Comparison of ENCODE assay signal across 27 cellular contexts in the genomic region with DNA sequence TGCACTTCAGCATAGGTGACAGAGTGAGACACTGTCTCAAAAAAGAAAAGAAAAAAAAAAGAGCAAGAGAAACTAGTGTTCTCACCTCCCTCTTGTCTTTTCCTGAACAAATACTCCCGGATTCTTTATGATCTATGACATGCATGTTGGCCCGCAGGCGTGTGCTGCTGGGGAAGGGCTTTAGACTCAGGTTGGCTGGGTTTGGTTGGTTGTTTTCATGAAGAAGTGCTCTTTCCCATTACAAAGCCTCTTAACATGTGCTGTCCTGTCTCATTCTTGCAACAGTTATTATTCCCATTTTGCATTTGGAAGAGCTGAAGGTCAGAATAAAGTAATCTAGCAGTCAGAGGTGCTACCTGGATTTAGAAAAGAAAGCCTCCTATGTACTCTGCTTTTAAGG.
"Had no signal": no experiment of that assay in that cellular context is flagged by ENCODE, and none has a peak within 500 bp of the region (broad histone marks: within the 10 kb centered on the region; RNA-seq: fewer than 3 reads in every experiment).

No MANE protein-coding gene starts in this region.

- H3K4me3 ChIP-seq: left lung, lower lobe of right lung, ovary, prostate gland, sigmoid colon, spleen, suprapubic skin, thoracic aorta, tibial artery, upper lobe of right lung had no signal

- H3K36me3 Mint-ChIP-seq: naive B cell; natural killer cell; stimulated activated effector memory CD8-positive, alpha-beta T cell treated with anti-CD3 and anti-CD28 coated beads, Interleukin-12 subunit alpha, Interleukin-12 subunit beta, amount 100 ng/mL, for 72 hours had no signal

- H3K27ac Mint-ChIP-seq: naive B cell; natural killer cell; stimulated activated effector memory CD8-positive, alpha-beta T cell treated with anti-CD3 and anti-CD28 coated beads, Interleukin-12 subunit alpha, Interleukin-12 subunit beta, amount 100 ng/mL, for 72 hours; stimulated activated naive CD8-positive, alpha-beta T cell treated with anti-CD3 and anti-CD28 coated beads, Interleukin-15, Interleukin-2, amounts not matched to agents 100 ng/mL and 50 ng/mL, for 24 hours had no signal

- H3K4me1 Mint-ChIP-seq: naive B cell; natural killer cell; stimulated activated effector memory CD8-positive, alpha-beta T cell treated with anti-CD3 and anti-CD28 coated beads, Interleukin-12 subunit alpha, Interleukin-12 subunit beta, amount 100 ng/mL, for 72 hours had no signal

- H3K4me3 Mint-ChIP-seq: naive B cell; natural killer cell; stimulated activated effector memory CD8-positive, alpha-beta T cell treated with anti-CD3 and anti-CD28 coated beads, Interleukin-12 subunit alpha, Interleukin-12 subunit beta, amount 100 ng/mL, for 72 hours; stimulated activated naive CD8-positive, alpha-beta T cell treated with anti-CD3 and anti-CD28 coated beads, Interleukin-15, Interleukin-2, amounts not matched to agents 100 ng/mL and 50 ng/mL, for 24 hours had no signal

- ATAC-seq: left colon; left lung; lower lobe of right lung; natural killer cell; stimulated activated effector memory CD8-positive, alpha-beta T cell treated with anti-CD3 and anti-CD28 coated beads, Interleukin-12 subunit alpha, Interleukin-12 subunit beta, amount 100 ng/mL, for 72 hours; upper lobe of right lung had no signal

- H3K9me3 ChIP-seq: left lung, lower lobe of right lung, ovary, prostate gland, sigmoid colon, spleen, suprapubic skin, thoracic aorta, tibial artery, upper lobe of right lung had no signal

- H3K36me3 ChIP-seq: left lung, lower lobe of right lung, ovary, prostate gland, sigmoid colon, spleen, suprapubic skin, thoracic aorta, tibial artery, upper lobe of right lung had no signal

- DNase-seq: hippocampal formation; kidney; left colon; left lung; lower lobe of right lung; mammary epithelial cell; mesenchymal stem cell; naive B cell; natural killer cell; ovary; posterior cingulate gyrus; retina; right cardiac atrium; sigmoid colon; small intestine; spleen; stimulated activated CD4-positive, alpha-beta T cell treated with anti-CD3 and anti-CD28 coated beads, Interleukin-4, amount 100 ng/mL, for 24 hours; stimulated activated naive CD4-positive, alpha-beta T cell; tibial artery; trophoblast cell; upper lobe of right lung had no signal

- H3K9me3 Mint-ChIP-seq: natural killer cell; stimulated activated effector memory CD8-positive, alpha-beta T cell treated with anti-CD3 and anti-CD28 coated beads, Interleukin-12 subunit alpha, Interleukin-12 subunit beta, amount 100 ng/mL, for 72 hours; stimulated activated naive CD8-positive, alpha-beta T cell treated with anti-CD3 and anti-CD28 coated beads, Interleukin-15, Interleukin-2, amounts not matched to agents 100 ng/mL and 50 ng/mL, for 24 hours had no signal

- H3K27me3 ChIP-seq: left lung, ovary, sigmoid colon, suprapubic skin, tibial artery, upper lobe of right lung had no signal

- FAIRE-seq: kidney, small intestine, urothelium cell line had no signal

- H3K27ac ChIP-seq: left lung, lower lobe of right lung, ovary, prostate gland, sigmoid colon, spleen, suprapubic skin, thoracic aorta, tibial artery, upper lobe of right lung had no signal

- H3K4me1 ChIP-seq: left lung, prostate gland, sigmoid colon had no signal
